In genomic region chr20:62923059-62923668, GRCh38 we compare ENCODE assay signal across 1 cellular context.
TF ChIP-seq lines count a peak whose summit lies in the region.
"Not testable (repeated sequence)": the region's sequence is repeated elsewhere in the genome, so short reads cannot be mapped to it uniquely, and the experiment has no call there.

No MANE protein-coding gene starts in this region.

TF ChIP-seq in A549, 52 proteins besides CTCF, POLR2A, EP300 and RAD21:
- not testable (repeated sequence) for TF ChIP-seq FOSL2 (IDR thresholded peaks at IDR 0.05)
- TF ChIP-seq FOSL2 (CRISPR knock-in tag; IDR thresholded peaks at IDR 0.05): peak; percentile 83
